ENCODE assay signal across 9 cellular contexts in genomic region chr5:35857004-35857345, GRCh38. TPM values are rescaled to one million over a fixed set of nuclear protein-coding genes. Genes with fewer than 3 reads are reported as not detected.
DNase-seq lines count a peak whose midpoint lies in the region; TF ChIP-seq lines count a peak whose summit lies in the region.
"Had no signal": no experiment of that assay in that cellular context is flagged by ENCODE, and none has a peak within 500 bp of the region (broad histone marks: within the 10 kb centered on the region; RNA-seq: fewer than 3 reads in every experiment).

No MANE protein-coding gene starts in this region.

- dilution Hi-C loops in mammary epithelial cell (cut with HindIII; ENCODE audit: low sequenced_read_pairs): no loop called here

- H3K4me2 ChIP-seq in mammary epithelial cell (ENCODE audit: insufficient read depth, low read depth, low read length): peak overlapping the region; percentile 70

- no peaks in the 10 kb centered on the region for H4K20me1 ChIP-seq in mammary epithelial cell (ENCODE audit: insufficient read depth, low read length)

- H3K4me3 ChIP-seq in mammary epithelial cell (replicated peaks in 1 of 3; ENCODE audit: insufficient read depth in 1 of 3, low read depth in 2 of 3, low read length in 3 of 3): peak overlapping the region in 2 of 3 experiments; percentile 2 to 26

- no peak overlapping the region for H3K9ac ChIP-seq in mammary epithelial cell (ENCODE audit: insufficient read depth, low read length)

- H3K36me3 Mint-ChIP-seq in osteocyte (ENCODE audit: unreplicated experiment): no peaks in the 10 kb centered on the region

- intact Hi-C loops in mammary epithelial cell (cut with micrococcal nuclease): no loop called here

- no peaks in the 10 kb centered on the region for H3K9me3 ChIP-seq in mammary epithelial cell (replicated peaks; ENCODE audit: insufficient read depth, low read length)

- POLR2A ChIA-PET in GM10248 (lab: Yijun Ruan, JAX): no interaction called here

- peak overlapping the region; percentile 82 for H2AFZ ChIP-seq in mammary epithelial cell (ENCODE audit: low read depth, low read length)

- H3K9me3 Mint-ChIP-seq in osteocyte (ENCODE audit: unreplicated experiment): no peaks in the 10 kb centered on the region

- CTCF ChIA-PET in mammary epithelial cell (lab: Charles Lee; ENCODE audit: low non-redundant PET): no interaction called here
- CTCF ChIA-PET in GM10248 (lab: Yijun Ruan, JAX): interaction anchor here (1.0 kb wide), 1 partner anchor 18 kb away, joined by 4 read pairs; no protein-coding TSS in a partner anchor

- TF ChIP-seq CTCF in mammary epithelial cell (conservative IDR thresholded peaks at IDR 0.05 in 1 of 2, IDR thresholded peaks at IDR 0.05 in 1 of 2; ENCODE audit: extremely low read depth in 1 of 2, insufficient read depth in 1 of 2, low read depth in 1 of 2, low read length in 2 of 2) (no peak), osteocyte (IDR thresholded peaks at IDR 0.05) (no peak), GM10248 (IDR thresholded peaks at IDR 0.05; ENCODE audit: control extremely low read depth, extremely low read depth, low read depth, missing control alignments) (no peak)

- in situ Hi-C loops in mammary epithelial cell (cut with MboI; ENCODE audit: low sequenced_read_pairs in 2 of 2): no loop called here

- H3K27me3 ChIP-seq in mammary epithelial cell (ENCODE audit: insufficient read depth, low read length): no peaks in the 10 kb centered on the region

- H3K27ac ChIP-seq in mammary epithelial cell (ENCODE audit: insufficient read depth, low read depth, low read length): peak overlapping the region; percentile 68
- no peak overlapping the region for H3K27ac ChIP-seq in caudate nucleus (ENCODE audit: low read depth, low read length)

- BruUV-seq in mammary epithelial cell (replicated peaks; lab: Mats Ljungman, UMichigan): TSS peak; percentile 58

- H3K36me3 ChIP-seq in mammary epithelial cell (ENCODE audit: insufficient read depth, low read length): no peaks in the 10 kb centered on the region

- H3K27ac Mint-ChIP-seq in osteocyte (ENCODE audit: unreplicated experiment): peak overlapping the region; percentile 64

- WGBS in mammary epithelial cell (ENCODE audit: low coverage, missing lambda C conversion rate): 0% methylated on average over 1 of the region's 1 CpG

- H3K4me3 Mint-ChIP-seq in osteocyte (ENCODE audit: unreplicated experiment): no peak overlapping the region

- peaks cover 38% of the 10 kb centered on the region for H3K4me1 ChIP-seq in mammary epithelial cell (ENCODE audit: insufficient read depth, low read length)

- no peaks in the 10 kb centered on the region for H3K79me2 ChIP-seq in mammary epithelial cell (ENCODE audit: insufficient read depth, low read length)

- H3K4me1 Mint-ChIP-seq in osteocyte (ENCODE audit: unreplicated experiment): peaks cover 57% of the 10 kb centered on the region

- DNase-seq in EL (peak; percentile 64), HS-27A (ENCODE audit: low read depth) (peak; percentile 62), mammary epithelial cell (no peak), osteocyte (ENCODE audit: extremely low spot score, unreplicated experiment) (no peak), iPS-NIHi7 (ENCODE audit: extremely low spot score) (no peak), NCI-H82 (lab: John Stamatoyannopoulos, UW) (no peak), GM10248 (ENCODE audit: extremely low spot score) (no peak), caudate nucleus (lab: John Stamatoyannopoulos, UW) (no peak)
- DNase-seq: NCI-H2171 treated with DMSO at 0.1 percent for 48 hours had no signal

- no peaks in the 10 kb centered on the region for H3K27me3 Mint-ChIP-seq in osteocyte (ENCODE audit: unreplicated experiment)

RNA-seq across cellular contexts. Expression of gene IL7R, which starts 0.3 kb away (rescaled TPM):
- total RNA-seq in mammary epithelial cell: 1 to 10 TPM; 1.0 to 9.2 TPM
- polyA plus RNA-seq in mammary epithelial cell: 5.3 TPM
- polyA minus RNA-seq in mammary epithelial cell: 2.6 TPM
- total RNA-seq in osteocyte: 0.43 and 0.44 TPM in 2 replicates

Comparison
In these comparisons a context has a peak if more than half of its experiments do, and no peak if none do; other contexts are left out.
1. DNase-seq: peak in EL (single experiment) and HS-27A (single experiment); none in mammary epithelial cell (single experiment), osteocyte (single experiment), iPS-NIHi7 (single experiment), NCI-H82 (single experiment), GM10248 (single experiment) and caudate nucleus (0 of 61).